22 cellular contexts compared by ENCODE assay signal in the genomic region with DNA sequence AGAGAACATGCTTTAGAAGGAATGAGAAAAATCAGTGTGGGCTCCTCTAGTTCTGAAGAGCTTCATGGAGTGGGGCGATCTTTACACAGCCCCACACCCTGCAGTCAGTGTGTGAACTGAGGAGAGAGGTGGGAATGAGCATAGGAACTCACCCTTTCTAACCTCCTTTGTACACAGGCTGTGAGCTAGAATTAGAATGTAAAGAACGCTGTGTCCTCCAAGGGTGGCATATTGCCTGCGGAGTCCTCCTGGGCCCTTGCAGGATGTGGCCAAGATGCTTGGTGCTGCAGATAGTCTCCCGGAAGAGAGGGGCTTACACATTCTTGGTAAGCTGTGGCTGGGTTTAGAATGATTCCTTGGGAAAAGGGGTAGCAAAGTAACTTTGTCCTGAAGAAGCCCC. TPM values are rescaled to one million over a fixed set of nuclear protein-coding genes. Genes with fewer than 3 reads are reported as not detected.
DNase-seq lines count a peak whose midpoint lies in the region; ATAC-seq lines count a peak whose summit lies in the region.
"Had no signal": no experiment of that assay in that cellular context is flagged by ENCODE, and none has a peak within 500 bp of the region (broad histone marks: within the 10 kb centered on the region; RNA-seq: fewer than 3 reads in every experiment).

No MANE protein-coding gene starts in this region.

- H3K27ac Mint-ChIP-seq in activated CD4-positive, alpha-beta T cell treated with anti-CD3 and anti-CD28 coated beads, Interleukin-2, amount 10 ng/mL, durations not matched to agents 7 days and 5 days: peak overlapping the region; percentile 52
- H3K27ac Mint-ChIP-seq in T-cell: peak overlapping the region in 1 of 2 donors; percentile 48
- H3K27ac Mint-ChIP-seq: activated naive CD4-positive, alpha-beta T cell treated with anti-CD3 and anti-CD28 coated beads, Interleukin-2, amount 50 U/mL, for 72 hours had no signal

- no peaks in the 10 kb centered on the region for H3K27me3 Mint-ChIP-seq in activated CD4-positive, alpha-beta T cell treated with anti-CD3 and anti-CD28 coated beads, Interleukin-2, amount 10 ng/mL, durations not matched to agents 7 days and 5 days
- H3K27me3 Mint-ChIP-seq in T-cell: no peaks in the 10 kb centered on the region

- peak overlapping the region in 1 of 3 donors; percentile 28 for H3K9ac ChIP-seq in skeletal muscle tissue (ENCODE audit: low read depth in 1 of 3, low read length in 3 of 3)

- H3K4me1 ChIP-seq in right cardiac atrium (ENCODE audit: control insufficient read depth, insufficient read depth, low read length) (peaks cover 22% of the 10 kb centered on the region), skeletal muscle tissue (ENCODE audit: control insufficient read depth in 3 of 3, insufficient read depth in 3 of 3, low read length in 3 of 3) (peaks cover 39 to 63% (median 40%) of the 10 kb centered on the region in 3 donors)

- H3K4me3 Mint-ChIP-seq in activated CD4-positive, alpha-beta T cell treated with anti-CD3 and anti-CD28 coated beads, Interleukin-2, amount 10 ng/mL, durations not matched to agents 7 days and 5 days: no peak overlapping the region
- H3K4me3 Mint-ChIP-seq in T-cell: no peak overlapping the region

- no peaks in the 10 kb centered on the region for H3K9me3 Mint-ChIP-seq in activated CD4-positive, alpha-beta T cell treated with anti-CD3 and anti-CD28 coated beads, Interleukin-2, amount 10 ng/mL, durations not matched to agents 7 days and 5 days
- H3K9me3 Mint-ChIP-seq in T-cell: no peaks in the 10 kb centered on the region
- H3K9me3 Mint-ChIP-seq: activated naive CD4-positive, alpha-beta T cell treated with anti-CD3 and anti-CD28 coated beads, Interleukin-2, amount 50 U/mL, for 72 hours had no signal

- POLR2A ChIA-PET in activated CD4-positive, alpha-beta T cell treated with anti-CD3 and anti-CD28 coated beads, Interleukin-2, amount 10 ng/mL, durations not matched to agents 7 days and 5 days (lab: Charles Lee): interaction anchor here (1.0 kb wide), 1 partner anchor 11 kb away, joined by 3 read pairs; no protein-coding TSS in a partner anchor
- POLR2A ChIA-PET in T-cell (lab: Charles Lee): interaction anchor here in 1 of 2 donors (0.6 kb wide), 1 partner anchor 97 kb away, joined by 4 read pairs; no protein-coding TSS in a partner anchor

- CTCF ChIA-PET in activated CD4-positive, alpha-beta T cell treated with anti-CD3 and anti-CD28 coated beads, Interleukin-2, amount 10 ng/mL, durations not matched to agents 7 days and 5 days (lab: Charles Lee): interaction anchor here (0.6 to 3.2 kb wide), 10 partner anchors 9 to 133 kb away, joined by 3 to 13 read pairs (median 5); partner anchors contain the start of gene WNK1
- CTCF ChIA-PET in T-cell (lab: Charles Lee): interaction anchor here (0.6 to 1.5 kb wide), 3 partner anchors 43 to 228 kb away, joined by 3 to 6 read pairs (median 4); no protein-coding TSS in a partner anchor

- no peaks in the 10 kb centered on the region for H3K36me3 ChIP-seq in skeletal muscle tissue (ENCODE audit: control insufficient read depth in 3 of 3, insufficient read depth in 3 of 3, low read length in 3 of 3)
- H3K36me3 ChIP-seq: brain microvascular endothelial cell had no signal

- H3K9me3 ChIP-seq in right cardiac atrium (ENCODE audit: control insufficient read depth, low read length) (no peaks in the 10 kb centered on the region), skeletal muscle tissue (ENCODE audit: control insufficient read depth in 3 of 3, low read length in 3 of 3) (no peaks in the 10 kb centered on the region)

- H3K4me3 ChIP-seq in right cardiac atrium (ENCODE audit: low read length): no peak overlapping the region
- no peak overlapping the region for H3K4me3 ChIP-seq in skeletal muscle tissue (ENCODE audit: low read length in 3 of 3)
- H3K4me3 ChIP-seq: coronary artery, PC-9, SK-N-MC had no signal

- WGBS in right cardiac atrium: 53% methylated on average over 4 of the region's 4 CpGs

- intact Hi-C loops in right cardiac atrium (cut with DNase I): no loop called here

- peak; percentile 36 for DNase-seq in activated CD4-positive, alpha-beta T cell treated with anti-CD3 and anti-CD28 coated beads, Interleukin-2, amount 10 ng/mL, durations not matched to agents 7 days and 5 days
- no peak for DNase-seq in activated CD4-positive, alpha-beta T cell treated with anti-CD3 and anti-CD28 coated beads for 4 hours
- DNase-seq in T-cell (peak in 5 of 34 experiments; percentile 17 to 34 (median 24)), right cardiac atrium (no peak), Kasumi-1 (lab: John Stamatoyannopoulos, UW) (no peak), occipital lobe (lab: John Stamatoyannopoulos, UW) (no peak), NCI-H1694 (lab: John Stamatoyannopoulos, UW) (no peak)
- DNase-seq: 8988T; activated T-cell treated with anti-CD3 and anti-CD28 coated beads for 4 hours; brain microvascular endothelial cell; GOT3; NCI-H1436; NCI-H2171 treated with DMSO at 0.1 percent for 48 hours; NCI-H748 treated with DMSO at 0.1 percent for 48 hours; PC-9; stimulated activated CD4-positive, alpha-beta T cell treated with anti-CD3 and anti-CD28 coated beads, Interleukin-4, amount 100 ng/mL, for 1 hour; T1000 had no signal

- H3K4me1 Mint-ChIP-seq in activated CD4-positive, alpha-beta T cell treated with anti-CD3 and anti-CD28 coated beads, Interleukin-2, amount 10 ng/mL, durations not matched to agents 7 days and 5 days: peaks cover 60% of the 10 kb centered on the region
- peaks cover 30 to 50% (median 44%) of the 10 kb centered on the region in 3 donors for H3K4me1 Mint-ChIP-seq in T-cell

- peak overlapping the region; percentile 55 for H3K27ac ChIP-seq in right cardiac atrium (ENCODE audit: low read length)
- H3K27ac ChIP-seq in skeletal muscle tissue (ENCODE audit: low read depth, low read length): peak overlapping the region; percentile 39
- H3K27ac ChIP-seq: brain microvascular endothelial cell, coronary artery, PC-9, SK-N-MC had no signal

- H3K36me3 Mint-ChIP-seq in activated CD4-positive, alpha-beta T cell treated with anti-CD3 and anti-CD28 coated beads, Interleukin-2, amount 10 ng/mL, durations not matched to agents 7 days and 5 days (ENCODE audit: low read depth): no peaks in the 10 kb centered on the region
- H3K36me3 Mint-ChIP-seq in T-cell: no peaks in the 10 kb centered on the region
- H3K36me3 Mint-ChIP-seq: activated naive CD4-positive, alpha-beta T cell treated with anti-CD3 and anti-CD28 coated beads, Interleukin-2, amount 50 U/mL, for 72 hours had no signal

- H3K27me3 ChIP-seq in right cardiac atrium (ENCODE audit: control insufficient read depth, insufficient read depth): no peaks in the 10 kb centered on the region
- H3K27me3 ChIP-seq in skeletal muscle tissue (ENCODE audit: control insufficient read depth in 3 of 3, insufficient read depth in 3 of 3, low read length in 3 of 3): no peaks in the 10 kb centered on the region
- H3K27me3 ChIP-seq: brain microvascular endothelial cell had no signal

- ATAC-seq in T-cell (replicated peaks in 1 of 4) (peak; percentile 66 to 86 (median 74)), right cardiac atrium (peak in 1 of 2 donors; percentile 9)
- ATAC-seq: activated naive CD4-positive, alpha-beta T cell treated with anti-CD3 and anti-CD28 coated beads, Interleukin-2, amount 50 U/mL, for 72 hours had no signal

RNA-seq across cellular contexts. Expression of gene NINJ2, which starts 43.9 kb away (rescaled TPM):
- total RNA-seq in activated CD4-positive, alpha-beta T cell treated with anti-CD3 and anti-CD28 coated beads, Interleukin-2, amount 10 ng/mL, durations not matched to agents 7 days and 5 days: 1 to 10 TPM; 6.7 to 7.4 TPM
- total RNA-seq in T-cell: 1 to 10 TPM; 1.7 to 8.7 (median 2.5) TPM
- 1 to 10 TPM; 3.6 to 7.4 (median 5.5) TPM for total RNA-seq in right cardiac atrium
- polyA plus RNA-seq in right cardiac atrium: 5.9 TPM
- 2.6 TPM for total RNA-seq in skeletal muscle tissue
- 0.31 TPM for total RNA-seq in occipital lobe
- total RNA-seq: kidney epithelial cell had no signal
